Comparison of ENCODE assay signal across 7 cellular contexts in genomic region chr6:34238507-34239239, GRCh38. TPM values are rescaled to one million over a fixed set of nuclear protein-coding genes. Genes with fewer than 3 reads are reported as not detected.
DNase-seq lines count a peak whose midpoint lies in the region; FAIRE-seq and TF ChIP-seq lines count a peak whose summit lies in the region.

No MANE protein-coding gene starts in this region.

- DNase-seq in GM18507 (ENCODE audit: extremely low spot score, insufficient read length, low read depth), result no peak
- no peak for DNase-seq in retinal pigment epithelial cell (ENCODE audit: low read depth)
- no peak for DNase-seq in NCI-H187 treated with DMSO at 0.1 percent for 48 hours (lab: John Stamatoyannopoulos, UW)
- DNase-seq in T1000 (lab: John Stamatoyannopoulos, UW), result no peak
- DNase-seq in globus pallidus (ENCODE audit: low spot score), result no peak

- peak overlapping the region; percentile 98 for H3K4me3 ChIP-seq in OCI-LY3 (ENCODE audit: low read length)
- H3K4me3 ChIP-seq in esophagus (ENCODE audit: low read depth in 1 of 2, low read length in 2 of 2), result peak overlapping the region; percentile 75 to 81
- H3K4me3 ChIP-seq in retinal pigment epithelial cell (ENCODE audit: low read length), result peak overlapping the region; percentile 78

- 49 to 59% methylated on average over 12 of the region's 12 CpGs for WGBS in esophagus, 2 donors

- H3K27ac ChIP-seq in OCI-LY3 (ENCODE audit: low read length), result peak overlapping the region; percentile 81
- peak overlapping the region; percentile 96 to 98 for H3K27ac ChIP-seq in esophagus (ENCODE audit: low read depth in 2 of 2, low read length in 1 of 2)

- H3K9me3 ChIP-seq in OCI-LY3 (ENCODE audit: insufficient read depth, low read length) (no peaks in the 10 kb centered on the region), esophagus (ENCODE audit: control insufficient read depth in 2 of 2, insufficient read depth in 1 of 2, low read depth in 1 of 2, low read length in 1 of 2) (no peaks in the 10 kb centered on the region)

- TF ChIP-seq CTCF in OCI-LY3 (IDR thresholded peaks at IDR 0.05; ENCODE audit: low read depth, low read length) (no peak), retinal pigment epithelial cell (conservative IDR thresholded peaks at IDR 0.05; ENCODE audit: low read depth, low read length) (no peak)

- peaks cover 44% of the 10 kb centered on the region for H4K20me1 ChIP-seq in OCI-LY3 (ENCODE audit: insufficient read depth, low read length)

- H3K27me3 ChIP-seq in OCI-LY3 (ENCODE audit: low read depth, low read length) (no peaks in the 10 kb centered on the region), esophagus (ENCODE audit: control insufficient read depth in 1 of 2, insufficient read depth in 2 of 2, low read length in 2 of 2) (no peaks in the 10 kb centered on the region)

- no peak overlapping the region for H2AFZ ChIP-seq in OCI-LY3 (ENCODE audit: low read depth, low read length)

- peaks cover 73% of the 10 kb centered on the region for H3K79me2 ChIP-seq in OCI-LY3 (ENCODE audit: low read length)

- FAIRE-seq in GM18507 (lab: Jason Lieb, UNC), result peak; percentile 15

- peak overlapping the region; percentile 72 for H3K4me2 ChIP-seq in OCI-LY3 (ENCODE audit: low read length)

- H3K9ac ChIP-seq in OCI-LY3 (ENCODE audit: low read length), result peak overlapping the region; percentile 100

- H3K36me3 ChIP-seq in OCI-LY3 (replicated peaks; ENCODE audit: low read depth, low read length), result peaks cover 49% of the 10 kb centered on the region
- H3K36me3 ChIP-seq in esophagus (ENCODE audit: control insufficient read depth in 2 of 2, insufficient read depth in 2 of 2, low read length in 1 of 2), result peaks cover 9 to 21% of the 10 kb centered on the region in 2 donors

- H3K4me1 ChIP-seq in OCI-LY3 (ENCODE audit: low read length) (peaks cover 13% of the 10 kb centered on the region), esophagus (ENCODE audit: control insufficient read depth in 2 of 2, insufficient read depth in 2 of 2, low read length in 1 of 2) (peaks cover 2 to 5% of the 10 kb centered on the region in 2 donors)

RNA-seq across cellular contexts. Expression of gene HMGA1, which starts 2.0 kb away (rescaled TPM):
- 100 to 1,000 TPM; 202 to 211 TPM for polyA plus RNA-seq in esophagus

RNA-seq across cellular contexts. Expression of gene SMIM29, which starts 10.1 kb away (rescaled TPM):
- polyA plus RNA-seq in esophagus, result 10 to 100 TPM; 31.7 to 36.6 TPM
